Comparison of ENCODE assay signal across 23 cellular contexts in genomic region chr2:217471329-217471728, GRCh38.
DNase-seq lines count a peak whose midpoint lies in the region; ATAC-seq, FAIRE-seq and TF ChIP-seq lines count a peak whose summit lies in the region.
"Had no signal": no experiment of that assay in that cellular context is flagged by ENCODE, and none has a peak within 500 bp of the region (broad histone marks: within the 10 kb centered on the region; RNA-seq: fewer than 3 reads in every experiment).

No MANE protein-coding gene starts in this region.

- ATAC-seq in aorta (ENCODE audit: low FRiP score): no peak
- no peak for ATAC-seq in activated CD8-positive, alpha-beta T cell treated with anti-CD3 and anti-CD28 coated beads for 36 hours
- ATAC-seq: gastroesophageal sphincter, GM23338, left lung, psoas muscle had no signal

- H3K27me3 ChIP-seq in aorta (ENCODE audit: control insufficient read depth in 1 of 2, insufficient read depth in 2 of 2, low read length in 1 of 2) (no peaks in the 10 kb centered on the region), tibial nerve (no peaks in the 10 kb centered on the region)
- H3K27me3 ChIP-seq: ascending aorta, gastroesophageal sphincter, left lung had no signal

- no peak for TF ChIP-seq EP300 in tibial nerve (IDR thresholded peaks at IDR 0.05)

- no peaks in the 10 kb centered on the region for H3K36me3 Mint-ChIP-seq in nephron (ENCODE audit: low read depth)
- H3K36me3 Mint-ChIP-seq in activated CD8-positive, alpha-beta T cell treated with anti-CD3 and anti-CD28 coated beads for 36 hours (ENCODE audit: low read depth): no peaks in the 10 kb centered on the region

- TF ChIP-seq CTCF in epithelial cell of esophagus (IDR thresholded peaks at IDR 0.05; ENCODE audit: insufficient read depth, low read depth, low read length, missing control alignments) (no peak), nephron (IDR thresholded peaks at IDR 0.05; ENCODE audit: unreplicated experiment in 3 of 3) (no peak), tibial nerve (IDR thresholded peaks at IDR 0.05) (no peak)
- TF ChIP-seq CTCF in activated CD8-positive, alpha-beta T cell treated with anti-CD3 and anti-CD28 coated beads for 36 hours (IDR thresholded peaks at IDR 0.05): no peak

- no peak overlapping the region for H3K4me3 ChIP-seq in epithelial cell of esophagus (ENCODE audit: low read length)
- H3K4me3 ChIP-seq in aorta (ENCODE audit: low read length in 2 of 2): no peak overlapping the region
- H3K4me3 ChIP-seq in tibial nerve: no peak overlapping the region
- H3K4me3 ChIP-seq: ascending aorta, gastroesophageal sphincter, GM23338, left lung, psoas muscle had no signal

- H3K27ac ChIP-seq in aorta (ENCODE audit: low read depth in 1 of 2, low read length in 2 of 2): no peak overlapping the region
- no peak overlapping the region for H3K27ac ChIP-seq in tibial nerve
- H3K27ac ChIP-seq: ascending aorta, gastroesophageal sphincter, left lung, psoas muscle, WERI-Rb-1 had no signal

- peak; percentile 79 for DNase-seq in EH (ENCODE audit: low read depth)
- peak; percentile 33 for DNase-seq in RCC 7860 (ENCODE audit: low spot score)
- DNase-seq in epithelial cell of esophagus (ENCODE audit: low read depth): peak; percentile 11
- DNase-seq in head of caudate nucleus: no peak
- DNase-seq in aorta: no peak
- no peak for DNase-seq in tibial nerve (ENCODE audit: low spot score in 2 of 2)
- no peak for DNase-seq in activated CD8-positive, alpha-beta T cell treated with anti-CD3 and anti-CD28 coated beads for 36 hours
- DNase-seq: activated CD4-positive, alpha-beta T cell treated with anti-CD3 and anti-CD28 coated beads, Interleukin-2, amount 50 U/mL, for 48 hours; activated naive CD4-positive, alpha-beta T cell; activated T-cell treated with anti-CD3 and anti-CD28 coated beads for 4 hours; COR-L47; cortex of kidney; left lung; NCI-H1436; NCI-H748 treated with DMSO at 0.1 percent for 48 hours; psoas muscle; WERI-Rb-1 had no signal

- peaks cover 75% of the 10 kb centered on the region for H3K4me1 Mint-ChIP-seq in nephron
- H3K4me1 Mint-ChIP-seq in activated CD8-positive, alpha-beta T cell treated with anti-CD3 and anti-CD28 coated beads for 36 hours (ENCODE audit: low read depth): no peaks in the 10 kb centered on the region

- no peaks in the 10 kb centered on the region for H3K36me3 ChIP-seq in aorta (ENCODE audit: control insufficient read depth in 1 of 2, insufficient read depth in 2 of 2, low read length in 1 of 2)
- no peaks in the 10 kb centered on the region for H3K36me3 ChIP-seq in tibial nerve
- H3K36me3 ChIP-seq: gastroesophageal sphincter, left lung, WERI-Rb-1 had no signal

- H3K9me3 Mint-ChIP-seq in nephron: no peaks in the 10 kb centered on the region
- no peaks in the 10 kb centered on the region for H3K9me3 Mint-ChIP-seq in activated CD8-positive, alpha-beta T cell treated with anti-CD3 and anti-CD28 coated beads for 36 hours
- H3K9me3 Mint-ChIP-seq: GM23338; neural crest cell; T-helper 1 cell treated with Interleukin-12 subunit alpha and Interleukin-12 subunit beta and Interleukin-4 antibody, amounts not matched to agents 30 μg/mL and 1 μg/mL, for 36 hours had no signal

- H3K9me3 ChIP-seq in aorta (ENCODE audit: control insufficient read depth, low read length): no peaks in the 10 kb centered on the region
- peaks cover 0 to 8% (median 0%) of the 10 kb centered on the region in 4 donors for H3K9me3 ChIP-seq in tibial nerve
- H3K9me3 ChIP-seq: ascending aorta, gastroesophageal sphincter, left lung, psoas muscle had no signal

- CTCF ChIA-PET in activated CD8-positive, alpha-beta T cell treated with anti-CD3 and anti-CD28 coated beads for 36 hours (lab: Charles Lee): no interaction called here

- H3K27ac Mint-ChIP-seq in nephron: peak overlapping the region; percentile 21 to 62 (median 53)
- no peak overlapping the region for H3K27ac Mint-ChIP-seq in activated CD8-positive, alpha-beta T cell treated with anti-CD3 and anti-CD28 coated beads for 36 hours
- H3K27ac Mint-ChIP-seq: GM23338; T-helper 1 cell treated with Interleukin-12 subunit alpha and Interleukin-12 subunit beta and Interleukin-4 antibody, amounts not matched to agents 30 μg/mL and 1 μg/mL, for 36 hours had no signal

- intact Hi-C loops in head of caudate nucleus (cut with DNase I) (no loop called here), aorta (cut with DNase I) (no loop called here)
- intact Hi-C loops in activated CD8-positive, alpha-beta T cell treated with anti-CD3 and anti-CD28 coated beads for 36 hours (cut with micrococcal nuclease): no loop called here

- no peak overlapping the region for H3K4me3 Mint-ChIP-seq in nephron
- H3K4me3 Mint-ChIP-seq in activated CD8-positive, alpha-beta T cell treated with anti-CD3 and anti-CD28 coated beads for 36 hours: no peak overlapping the region
- H3K4me3 Mint-ChIP-seq: GM23338; neural crest cell; T-helper 1 cell treated with Interleukin-12 subunit alpha and Interleukin-12 subunit beta and Interleukin-4 antibody, amounts not matched to agents 30 μg/mL and 1 μg/mL, for 36 hours had no signal

- POLR2A ChIA-PET in activated CD8-positive, alpha-beta T cell treated with anti-CD3 and anti-CD28 coated beads for 36 hours (lab: Charles Lee): no interaction called here

- FAIRE-seq in RCC 7860 (lab: Jason Lieb, UNC): no peak

- no peaks in the 10 kb centered on the region for H3K27me3 Mint-ChIP-seq in nephron (ENCODE audit: low read depth)
- H3K27me3 Mint-ChIP-seq in activated CD8-positive, alpha-beta T cell treated with anti-CD3 and anti-CD28 coated beads for 36 hours: no peaks in the 10 kb centered on the region

- no peaks in the 10 kb centered on the region for H3K4me1 ChIP-seq in aorta (ENCODE audit: control insufficient read depth in 1 of 2, insufficient read depth in 2 of 2, low read length in 2 of 2)
- H3K4me1 ChIP-seq in tibial nerve: peaks cover 0 to 6% (median 0%) of the 10 kb centered on the region in 4 donors
- H3K4me1 ChIP-seq: ascending aorta, left lung had no signal

- TF ChIP-seq POLR2A in tibial nerve (IDR thresholded peaks at IDR 0.05): no peak

- 82 to 86% methylated on average over 1 of the region's 1 CpG for WGBS in aorta, 2 donors
- 79 to 80% methylated on average over 1 of the region's 1 CpG for WGBS in tibial nerve, 2 donors

Comparison
In these comparisons a context has a peak if more than half of its experiments do, and no peak if none do; other contexts are left out.
1. DNase-seq: peak in EH (single experiment), RCC 7860 (single experiment) and epithelial cell of esophagus (single experiment); none in head of caudate nucleus (0 of 42), aorta (0 of 2), tibial nerve (0 of 2) and activated CD8-positive, alpha-beta T cell treated with anti-CD3 and anti-CD28 coated beads for 36 hours (single experiment).